Comparison of ENCODE assay signal across 8 cellular contexts in the genomic region with DNA sequence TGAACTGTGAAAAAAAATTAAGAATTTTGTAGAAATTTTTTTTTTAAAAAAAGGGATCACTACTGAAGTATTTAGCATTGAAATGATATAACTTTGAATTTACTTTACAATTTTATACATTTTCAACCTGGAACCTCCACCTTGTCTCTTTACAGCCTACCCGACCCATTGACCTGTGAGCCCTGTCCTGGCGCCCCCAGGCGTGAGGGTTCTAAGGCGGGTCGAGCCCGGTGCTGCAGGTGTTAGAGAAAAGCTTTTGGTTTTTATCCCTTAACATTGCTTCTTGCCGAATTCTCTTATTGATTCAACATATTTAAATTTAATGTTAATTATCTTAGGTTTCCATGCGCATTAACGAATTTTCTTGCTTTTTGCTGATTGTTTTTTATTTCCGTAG. TPM values are rescaled to one million over a fixed set of nuclear protein-coding genes. Genes with fewer than 3 reads are reported as not detected.
DNase-seq lines count a peak whose midpoint lies in the region; ATAC-seq and TF ChIP-seq lines count a peak whose summit lies in the region.

No MANE protein-coding gene starts in this region.

- H3K9me3 Mint-ChIP-seq in chondrocyte (ENCODE audit: low read depth) = peaks cover 3% of the 10 kb centered on the region
- no peaks in the 10 kb centered on the region for H3K9me3 Mint-ChIP-seq in naive B cell

- CTCF ChIA-PET in AG04449 (lab: Yijun Ruan, JAX) = interaction anchor here (1.7 to 8.1 kb wide), 6 partner anchors 9 to 761 kb away, joined by 6 to 197 read pairs (median 14); no protein-coding TSS in a partner anchor

- H3K4me3 ChIP-seq in AG04449 (ENCODE audit: low read depth, low read length) (peak overlapping the region; percentile 91), HUES64 (ENCODE audit: low read length) (peak overlapping the region; percentile 97)

- H3K4me1 ChIP-seq in HUES64 (ENCODE audit: insufficient read depth, low read length) = peaks cover 32% of the 10 kb centered on the region

- H3K27me3 ChIP-seq in HUES64 (ENCODE audit: insufficient read depth, low read length) = no peaks in the 10 kb centered on the region

- no peak for ATAC-seq in naive B cell (ENCODE audit: low read depth in 2 of 2)
- no peak for ATAC-seq in HG02981 (IDR thresholded peaks at IDR 0.05; ENCODE audit: unreplicated experiment)
- ATAC-seq in HG03108 (IDR thresholded peaks at IDR 0.05; ENCODE audit: unreplicated experiment) = no peak

- H3K27ac Mint-ChIP-seq in chondrocyte (ENCODE audit: unreplicated experiment) (no peak overlapping the region), naive B cell (peak overlapping the region in 2 of 6 donors; percentile 86 to 99)

- no peak for TF ChIP-seq CTCF in AG04449 (IDR thresholded peaks at IDR 0.05; ENCODE audit: insufficient read depth, low read length, missing control alignments)
- no peak for TF ChIP-seq CTCF in chondrocyte (IDR thresholded peaks at IDR 0.05)

- no peaks in the 10 kb centered on the region for H3K27me3 Mint-ChIP-seq in chondrocyte (ENCODE audit: low read depth)
- peaks cover 0 to 7% (median 6%) of the 10 kb centered on the region in 3 donors for H3K27me3 Mint-ChIP-seq in naive B cell

- POLR2A ChIA-PET in AG04449 (lab: Yijun Ruan, JAX) = no interaction called here

- H3K4me1 Mint-ChIP-seq in chondrocyte (ENCODE audit: low read depth) (peaks cover 28% of the 10 kb centered on the region), naive B cell (peaks cover 27 to 32% (median 29%) of the 10 kb centered on the region in 3 donors)

- 62% methylated on average over 6 of the region's 10 CpGs for WGBS in HUES64

- peak overlapping the region; percentile 52; the same call in 1 of the 2 replicates for H3K9ac ChIP-seq in HUES64 (ENCODE audit: low read depth, low read length)

- H3K36me3 Mint-ChIP-seq in chondrocyte (ENCODE audit: low read depth) = peaks cover 1% of the 10 kb centered on the region
- peaks cover 0 to 7% of the 10 kb centered on the region in 2 donors for H3K36me3 Mint-ChIP-seq in naive B cell

- no peaks in the 10 kb centered on the region for H3K9me3 ChIP-seq in HUES64 (ENCODE audit: insufficient read depth, low read depth, low read length)

- peak overlapping the region; percentile 47; the same call in 1 of the 2 replicates for H3K27ac ChIP-seq in HUES64 (ENCODE audit: low read depth, low read length)

- DNase-seq in AG04449 (ENCODE audit: low read depth, low spot score) (no peak), chondrocyte (ENCODE audit: low spot score) (no peak), naive B cell (no peak), MV-4-11 (lab: John Stamatoyannopoulos, UW) (no peak)
- no peak for DNase-seq in activated CD8-positive, alpha-beta memory T cell treated with anti-CD3 and anti-CD28 coated beads, Interleukin-2, amount 50 U/mL, for 4 hours

- H3K36me3 ChIP-seq in HUES64 (ENCODE audit: insufficient read depth, low read length) = 0 out of 2 replicates have a peak, but pooled peaks cover 3% of the 10 kb centered on the region

- H3K4me3 Mint-ChIP-seq in chondrocyte (ENCODE audit: unreplicated experiment) (peak overlapping the region; percentile 100), naive B cell (peak overlapping the region; percentile 49 to 100 (median 100))

RNA-seq across cellular contexts. Expression of gene ZNF782, which starts 0.6 kb away (rescaled TPM):
- polyA plus RNA-seq in HUES64 (2013, experiment 1 of 2) = 4.5 TPM
- 5.3 TPM for polyA plus RNA-seq in HUES64 (2013, experiment 2 of 2)
- total RNA-seq in chondrocyte = 3.1 to 5.2 TPM (median 3.2 TPM) in 3 replicates
- 1 to 10 TPM in 5 of 6 donors, under 1 TPM in 1; 0.26 to 5.1 (median 2.8) TPM for polyA plus RNA-seq in naive B cell (ENCODE audit: low read depth in 6 of 6)
